35 cellular contexts compared by ENCODE assay signal in genomic region chrX:103407776-103408175, GRCh38.
"Had no signal": no experiment of that assay in that cellular context is flagged by ENCODE, and none has a peak within 500 bp of the region (broad histone marks: within the 10 kb centered on the region; RNA-seq: fewer than 3 reads in every experiment).

No MANE protein-coding gene starts in this region.

- H3K4me2 ChIP-seq: KMS-11 had no signal

- DNase-seq: Karpas-422, Kasumi-1, MG63, MM.1S, MV-4-11, NCI-H1048, NCI-H1092, NCI-H1092 treated with DMSO at 0.1 percent for 48 hours, NCI-H1105, NCI-H1105 treated with DMSO at 0.1 percent for 48 hours, NCI-H1417, NCI-H1417 treated with DMSO at 0.1 percent for 48 hours, NCI-H1436, NCI-H1436 treated with DMSO at 0.1 percent for 48 hours, NCI-H146, NCI-H1694, NCI-H1694 treated with DMSO at 0.1 percent for 48 hours, NCI-H187, NCI-H187 treated with DMSO at 0.1 percent for 48 hours, NCI-H1930, NCI-H2029, NCI-H2029 treated with DMSO at 0.1 percent for 48 hours, NCI-H2081, NCI-H2081 treated with DMSO at 0.1 percent for 48 hours, NCI-H2107, NCI-H2171, NCI-H2171 treated with DMSO at 0.1 percent for 48 hours, NCI-H2227 treated with DMSO at 0.1 percent for 48 hours, NCI-H226, NCI-H345, NCI-H446, NCI-H446 treated with DMSO at 0.1 percent for 48 hours, NCI-H510A, NCI-H510A treated with DMSO at 0.1 percent for 48 hours had no signal

- H3K9ac ChIP-seq: KMS-11 had no signal

- H3K9me3 ChIP-seq: MG63 had no signal

- H3K27me3 ChIP-seq: MG63 had no signal

- H3K27ac ChIP-seq: KMS-11 had no signal
